ENCODE assay signal across 33 cellular contexts in genomic region chr3:81483046-81483445, GRCh38.
"Had no signal": no experiment of that assay in that cellular context is flagged by ENCODE, and none has a peak within 500 bp of the region (broad histone marks: within the 10 kb centered on the region; RNA-seq: fewer than 3 reads in every experiment).

No MANE protein-coding gene starts in this region.

- H3K4me3 ChIP-seq: adrenal gland, body of pancreas, colonic mucosa, esophagus squamous epithelium had no signal

- H3K27me3 ChIP-seq: adrenal gland, body of pancreas, colonic mucosa, esophagus squamous epithelium, foreskin keratinocyte had no signal

- H3K27me3 Mint-ChIP-seq: activated B cell treated with CpG ODN at 0.5 μM for 24 hours; activated CD4-positive, alpha-beta memory T cell treated with anti-CD3 and anti-CD28 coated beads for 36 hours; activated naive CD8-positive, alpha-beta T cell treated with anti-CD3 and anti-CD28 coated beads for 36 hours; activated naive CD8-positive, alpha-beta T cell treated with anti-CD3 and anti-CD28 coated beads, Interleukin-2, amount 50 U/mL, for 24 hours had no signal

- FAIRE-seq: endometrium, endothelial cell of umbilical vein had no signal

- H3K4me1 ChIP-seq: body of pancreas, colonic mucosa had no signal

- H3K27ac Mint-ChIP-seq: activated B cell treated with CpG ODN at 0.5 μM for 24 hours; activated CD4-positive, alpha-beta memory T cell treated with anti-CD3 and anti-CD28 coated beads for 36 hours; activated CD8-positive, alpha-beta memory T cell treated with anti-CD3 and anti-CD28 coated beads, Interleukin-2, amount 10 ng/mL, durations not matched to agents 7 days and 5 days; activated CD8-positive, alpha-beta T cell treated with anti-CD3 and anti-CD28 coated beads, Interleukin-2, amount 10 ng/mL, durations not matched to agents 7 days and 5 days; activated naive CD4-positive, alpha-beta T cell treated with anti-CD3 and anti-CD28 coated beads for 36 hours; activated naive CD4-positive, alpha-beta T cell treated with anti-CD3 and anti-CD28 coated beads, Interleukin-2, amount 50 U/mL, for 24 hours; activated naive CD8-positive, alpha-beta T cell treated with anti-CD3 and anti-CD28 coated beads for 36 hours; activated naive CD8-positive, alpha-beta T cell treated with anti-CD3 and anti-CD28 coated beads, Interleukin-2, amount 50 U/mL, for 24 hours; activated T-helper 1 cell treated with anti-CD3 and anti-CD28 coated beads, Interleukin-12 subunit alpha, Interleukin-12 subunit beta, Interleukin-2, Interleukin-4 antibody, amounts not matched to agents 30 ng/mL and 10 ng/mL and 1 ng/mL, durations not matched to agents 14 hours and 24 hours and 36 hours; activated T-helper 2 cell treated with anti-CD3 and anti-CD28 coated beads, Interferon-gamma antibody, Interleukin-2, Interleukin-4, amounts not matched to agents 10 μg/mL and 5 μg/mL and 100 μg/mL, durations not matched to agents 14 hours and 24 hours and 36 hours; T-helper 1 cell treated with Interleukin-12 subunit alpha and Interleukin-12 subunit beta and Interleukin-4 antibody, amounts not matched to agents 30 μg/mL and 1 μg/mL, for 36 hours had no signal

- H3K9me3 ChIP-seq: adrenal gland, body of pancreas, colonic mucosa, esophagus squamous epithelium had no signal

- H3K4me3 Mint-ChIP-seq: activated B cell treated with CpG ODN at 0.5 μM for 24 hours; activated CD4-positive, alpha-beta memory T cell treated with anti-CD3 and anti-CD28 coated beads for 36 hours; activated CD8-positive, alpha-beta memory T cell treated with anti-CD3 and anti-CD28 coated beads, Interleukin-2, amount 10 ng/mL, durations not matched to agents 7 days and 5 days; activated CD8-positive, alpha-beta T cell treated with anti-CD3 and anti-CD28 coated beads, Interleukin-2, amount 10 ng/mL, durations not matched to agents 7 days and 5 days; activated naive CD4-positive, alpha-beta T cell treated with anti-CD3 and anti-CD28 coated beads for 36 hours; activated naive CD4-positive, alpha-beta T cell treated with anti-CD3 and anti-CD28 coated beads, Interleukin-2, amount 50 U/mL, for 24 hours; activated naive CD8-positive, alpha-beta T cell treated with anti-CD3 and anti-CD28 coated beads for 36 hours; activated naive CD8-positive, alpha-beta T cell treated with anti-CD3 and anti-CD28 coated beads, Interleukin-2, amount 50 U/mL, for 24 hours; activated T-helper 1 cell treated with anti-CD3 and anti-CD28 coated beads, Interleukin-12 subunit alpha, Interleukin-12 subunit beta, Interleukin-2, Interleukin-4 antibody, amounts not matched to agents 30 ng/mL and 10 ng/mL and 1 ng/mL, durations not matched to agents 14 hours and 24 hours and 36 hours; T-helper 1 cell treated with Interleukin-12 subunit alpha and Interleukin-12 subunit beta and Interleukin-4 antibody, amounts not matched to agents 30 μg/mL and 1 μg/mL, for 36 hours had no signal

- H3K4me1 Mint-ChIP-seq: activated CD8-positive, alpha-beta memory T cell treated with anti-CD3 and anti-CD28 coated beads, Interleukin-2, amount 10 ng/mL, durations not matched to agents 7 days and 5 days; activated naive CD4-positive, alpha-beta T cell treated with anti-CD3 and anti-CD28 coated beads, Interleukin-2, amount 50 U/mL, for 24 hours; activated naive CD8-positive, alpha-beta T cell treated with anti-CD3 and anti-CD28 coated beads for 36 hours; activated naive CD8-positive, alpha-beta T cell treated with anti-CD3 and anti-CD28 coated beads, Interleukin-2, amount 50 U/mL, for 24 hours had no signal

- ATAC-seq: activated CD4-positive, CD25-positive, alpha-beta regulatory T cell treated with anti-CD3 and anti-CD28 coated beads, Interleukin-2, amount 50 U/mL, for 24 hours; activated CD8-positive, alpha-beta memory T cell treated with anti-CD3 and anti-CD28 coated beads, Interleukin-2, amount 10 ng/mL, durations not matched to agents 7 days and 5 days; activated CD8-positive, alpha-beta T cell treated with anti-CD3 and anti-CD28 coated beads, Interleukin-2, amount 10 ng/mL, durations not matched to agents 7 days and 5 days; activated naive CD8-positive, alpha-beta T cell treated with anti-CD3 and anti-CD28 coated beads, Interleukin-2, amount 50 U/mL, for 24 hours; body of pancreas; foreskin keratinocyte had no signal

- H3K36me3 ChIP-seq: adrenal gland, colonic mucosa, WERI-Rb-1 had no signal

- H3K36me3 Mint-ChIP-seq: activated CD4-positive, alpha-beta memory T cell treated with anti-CD3 and anti-CD28 coated beads for 36 hours; activated CD8-positive, alpha-beta memory T cell treated with anti-CD3 and anti-CD28 coated beads, Interleukin-2, amount 10 ng/mL, durations not matched to agents 7 days and 5 days; activated naive CD4-positive, alpha-beta T cell treated with anti-CD3 and anti-CD28 coated beads, Interleukin-2, amount 50 U/mL, for 24 hours had no signal

- H3K9me3 Mint-ChIP-seq: activated B cell treated with CpG ODN at 0.5 μM for 24 hours; activated naive CD4-positive, alpha-beta T cell treated with anti-CD3 and anti-CD28 coated beads, Interleukin-2, amount 50 U/mL, for 24 hours; activated T-helper 1 cell treated with anti-CD3 and anti-CD28 coated beads, Interleukin-12 subunit alpha, Interleukin-12 subunit beta, Interleukin-2, Interleukin-4 antibody, amounts not matched to agents 30 ng/mL and 10 ng/mL and 1 ng/mL, durations not matched to agents 14 hours and 24 hours and 36 hours; activated T-helper 2 cell treated with anti-CD3 and anti-CD28 coated beads, Interferon-gamma antibody, Interleukin-2, Interleukin-4, amounts not matched to agents 10 μg/mL and 5 μg/mL and 100 μg/mL, durations not matched to agents 14 hours and 24 hours and 36 hours; T-helper 1 cell treated with Interleukin-12 subunit alpha and Interleukin-12 subunit beta and Interleukin-4 antibody, amounts not matched to agents 30 μg/mL and 1 μg/mL, for 36 hours had no signal

- H3K27ac ChIP-seq: adrenal gland, body of pancreas, colonic mucosa, epithelial cell of prostate, esophagus squamous epithelium, foreskin keratinocyte, WERI-Rb-1 had no signal

- DNase-seq: activated B cell treated with CpG ODN at 0.5 μM for 24 hours; activated CD4-positive, alpha-beta memory T cell treated with anti-CD3 and anti-CD28 coated beads for 36 hours; activated CD4-positive, alpha-beta T cell treated with anti-CD3 and anti-CD28 coated beads for 48 hours; activated CD8-positive, alpha-beta memory T cell treated with anti-CD3 and anti-CD28 coated beads, Interleukin-2, amount 10 ng/mL, durations not matched to agents 7 days and 5 days; activated CD8-positive, alpha-beta memory T cell treated with anti-CD3 and anti-CD28 coated beads, Interleukin-2, amount 50 U/mL, for 4 hours; activated CD8-positive, alpha-beta T cell treated with anti-CD3 and anti-CD28 coated beads, Interleukin-2, amount 10 ng/mL, durations not matched to agents 7 days and 5 days; activated effector memory CD4-positive, alpha-beta T cell treated with anti-CD3 and anti-CD28 coated beads, Interleukin-2, amount 50 U/mL, for 16 hours; activated naive CD4-positive, alpha-beta T cell treated with anti-CD3 and anti-CD28 coated beads for 36 hours; activated naive CD8-positive, alpha-beta T cell treated with anti-CD3 and anti-CD28 coated beads for 36 hours; activated naive CD8-positive, alpha-beta T cell treated with anti-CD3 and anti-CD28 coated beads, Interleukin-2, amount 50 U/mL, for 24 hours; activated T-cell treated with anti-CD3 and anti-CD28 coated beads, Interleukin-2, amount 50 U/mL, for 1 hour; activated T-cell treated with anti-CD3 and anti-CD28 coated beads, Interleukin-2, amount 50 U/mL, for 48 hours; adrenal gland; amygdala; aorta; body of pancreas; central memory CD4-positive, alpha-beta T cell; cerebellar nuclear complex; colonic mucosa; effector CD8-positive, alpha-beta T cell; esophagus squamous epithelium; foreskin keratinocyte; head of caudate nucleus; T-helper 9 cell; WERI-Rb-1 had no signal
